14 cellular contexts compared by ENCODE assay signal in the genomic region with DNA sequence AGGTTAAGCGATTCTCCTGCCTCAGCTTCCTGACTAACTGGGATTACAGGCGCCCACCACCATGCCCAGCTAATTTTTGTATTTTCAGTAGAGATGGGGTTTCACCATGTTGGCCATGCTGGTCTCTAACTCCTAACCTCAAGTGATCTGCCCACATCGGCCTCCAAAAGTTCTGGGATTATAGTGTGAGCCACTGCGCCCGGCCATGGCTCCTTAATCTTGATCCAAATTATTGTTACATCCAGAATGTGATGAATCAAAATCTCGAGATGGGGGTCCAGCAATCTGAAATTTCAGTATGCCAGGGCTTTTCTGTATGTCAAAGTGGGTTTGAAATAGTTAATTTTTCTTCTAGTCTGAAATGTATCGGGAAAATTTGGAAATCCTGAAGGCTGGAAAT. TPM values are rescaled to one million over a fixed set of nuclear protein-coding genes. Genes with fewer than 3 reads are reported as not detected.
A peak's percentile ranks its signal among the peaks of the same experiment; 100 is the strongest.
DNase-seq lines count a peak whose midpoint lies in the region; ATAC-seq and TF ChIP-seq lines count a peak whose summit lies in the region.
"Had no signal": no experiment of that assay in that cellular context is flagged by ENCODE, and none has a peak within 500 bp of the region (broad histone marks: within the 10 kb centered on the region; RNA-seq: fewer than 3 reads in every experiment).

No MANE protein-coding gene starts in this region.

- H4K20me1 ChIP-seq in osteoblast (ENCODE audit: insufficient read depth, low read length) = peaks cover 18% of the 10 kb centered on the region

- no peak overlapping the region for H3K4me3 ChIP-seq in osteoblast (ENCODE audit: insufficient read depth, low read length)
- H3K4me3 ChIP-seq: esophagus muscularis mucosa, uterus had no signal

- H3K36me3 ChIP-seq in osteoblast (ENCODE audit: insufficient read depth, low read length) = peaks cover 45% of the 10 kb centered on the region
- H3K36me3 ChIP-seq: uterus had no signal

- CTCF ChIA-PET in Calu3 (lab: Charles Lee) = no interaction called here

- peaks cover 54% of the 10 kb centered on the region for H3K4me1 ChIP-seq in osteoblast (ENCODE audit: insufficient read depth, low read length)

- BruUV-seq in Calu3 (replicated peaks; lab: Mats Ljungman, UMichigan) = no TSS peak

- H3K9me3 ChIP-seq in osteoblast (ENCODE audit: low read depth, low read length) = no peaks in the 10 kb centered on the region
- H3K9me3 ChIP-seq: esophagus muscularis mucosa, uterus had no signal

- ATAC-seq in HG03097 (IDR thresholded peaks at IDR 0.05; ENCODE audit: low FRiP score, unreplicated experiment) = no peak
- ATAC-seq: Right ventricle myocardium inferior had no signal

- DNase-seq in Calu3 (no peak), osteoblast (ENCODE audit: insufficient read length, low spot score, missing footprints) (no peak), OCI-M2 (lab: John Stamatoyannopoulos, UW; ENCODE audit: unreplicated experiment) (no peak), AG20443 (ENCODE audit: low spot score) (no peak)
- DNase-seq in activated naive CD8-positive, alpha-beta T cell treated with anti-CD3 and anti-CD28 coated beads for 36 hours = no peak
- DNase-seq: GOT3; NCI-H187; NCI-H526 treated with DMSO at 0.1 percent for 48 hours; stimulated activated CD4-positive, alpha-beta T cell treated with anti-CD3 and anti-CD28 coated beads, Interleukin-4, amount 100 ng/mL, for 1 hour; uterus had no signal

- H3K36me3 Mint-ChIP-seq in Calu3 (ENCODE audit: insufficient read depth, unreplicated experiment) (peaks cover 93% of the 10 kb centered on the region), IgD-negative memory B cell (peaks cover 10% of the 10 kb centered on the region)
- H3K36me3 Mint-ChIP-seq in activated naive CD8-positive, alpha-beta T cell treated with anti-CD3 and anti-CD28 coated beads for 36 hours = peaks cover 88% of the 10 kb centered on the region

- intact Hi-C loops in Calu3 (cut with micrococcal nuclease; ENCODE audit: unreplicated experiment) = loop anchor here (5.0 kb wide), 2 partner anchors 36 to 81 kb away; no protein-coding TSS in a partner anchor

- no peaks in the 10 kb centered on the region for H3K27me3 Mint-ChIP-seq in Calu3 (ENCODE audit: unreplicated experiment)
- H3K27me3 Mint-ChIP-seq in IgD-negative memory B cell = no peaks in the 10 kb centered on the region
- no peaks in the 10 kb centered on the region for H3K27me3 Mint-ChIP-seq in activated naive CD8-positive, alpha-beta T cell treated with anti-CD3 and anti-CD28 coated beads for 36 hours

- no peak overlapping the region for H2AFZ ChIP-seq in osteoblast (ENCODE audit: low read length)

- H3K9me3 Mint-ChIP-seq in Calu3 (ENCODE audit: low read depth, unreplicated experiment) (no peaks in the 10 kb centered on the region), IgD-negative memory B cell (peaks cover 0 to 3% (median 0%) of the 10 kb centered on the region in 3 donors)
- no peaks in the 10 kb centered on the region for H3K9me3 Mint-ChIP-seq in activated naive CD8-positive, alpha-beta T cell treated with anti-CD3 and anti-CD28 coated beads for 36 hours

- TF ChIP-seq CTCF in Calu3 (IDR thresholded peaks at IDR 0.05; ENCODE audit: unreplicated experiment) = no peak
- no peak for TF ChIP-seq CTCF in osteoblast (IDR thresholded peaks at IDR 0.05; ENCODE audit: extremely low read depth, low read depth, low read length)

- no peak overlapping the region for H3K4me2 ChIP-seq in osteoblast (ENCODE audit: insufficient read depth, low read length)

- H3K27me3 ChIP-seq in osteoblast (ENCODE audit: insufficient read depth, low read length) = no peaks in the 10 kb centered on the region
- H3K27me3 ChIP-seq: esophagus muscularis mucosa, uterus had no signal

- H3K27ac Mint-ChIP-seq in Calu3 (ENCODE audit: unreplicated experiment) = peak overlapping the region; percentile 33
- peak overlapping the region; percentile 39 to 87 (median 73) for H3K27ac Mint-ChIP-seq in IgD-negative memory B cell
- H3K27ac Mint-ChIP-seq in activated naive CD8-positive, alpha-beta T cell treated with anti-CD3 and anti-CD28 coated beads for 36 hours = peak overlapping the region; percentile 98

- peak overlapping the region; percentile 1 for H3K27ac ChIP-seq in osteoblast (ENCODE audit: low read depth, low read length)
- H3K27ac ChIP-seq: uterus had no signal

- H3K4me1 Mint-ChIP-seq in Calu3 (ENCODE audit: low read depth, unreplicated experiment) (peaks cover 34% of the 10 kb centered on the region), IgD-negative memory B cell (peaks cover 34 to 51% (median 49%) of the 10 kb centered on the region in 3 donors)
- peaks cover 61% of the 10 kb centered on the region for H3K4me1 Mint-ChIP-seq in activated naive CD8-positive, alpha-beta T cell treated with anti-CD3 and anti-CD28 coated beads for 36 hours

- peaks cover 48% of the 10 kb centered on the region for H3K79me2 ChIP-seq in osteoblast (ENCODE audit: insufficient read depth, low read length)

- H3K4me3 Mint-ChIP-seq in Calu3 (ENCODE audit: low read depth, unreplicated experiment) = no peak overlapping the region
- H3K4me3 Mint-ChIP-seq in IgD-negative memory B cell = peak overlapping the region in 2 of 4 donors; percentile 43 to 91
- H3K4me3 Mint-ChIP-seq in activated naive CD8-positive, alpha-beta T cell treated with anti-CD3 and anti-CD28 coated beads for 36 hours = peak overlapping the region; percentile 96

RNA-seq across cellular contexts. Expression of a gene that starts 3.7 kb away (rescaled TPM):
- total RNA-seq in Calu3 (2022) (571 and 585 TPM in 2 replicates), osteoblast (710 and 869 TPM in 2 replicates)
- 4,311 TPM for polyA plus RNA-seq in IgD-negative memory B cell
- 1,000 to 10,000 TPM; 1,128 to 1,154 TPM for total RNA-seq in activated naive CD8-positive, alpha-beta T cell treated with anti-CD3 and anti-CD28 coated beads for 36 hours

RNA-seq across cellular contexts. Expression of a gene that starts 3.9 kb away (rescaled TPM):
- total RNA-seq in Calu3 (2022) (14.0 and 19.5 TPM in 2 replicates), osteoblast (9.0 and 10.9 TPM in 2 replicates)
- polyA plus RNA-seq in IgD-negative memory B cell = 0.75 TPM
- total RNA-seq in activated naive CD8-positive, alpha-beta T cell treated with anti-CD3 and anti-CD28 coated beads for 36 hours = 10 to 100 TPM; 22.2 to 23.0 TPM

Comparison
In these comparisons a context has a peak if more than half of its experiments do, and no peak if none do; other contexts are left out.
1. H3K27ac Mint-ChIP-seq: peak in every context shown above with its lines; median percentile 98 in activated naive CD8-positive, alpha-beta T cell treated with anti-CD3 and anti-CD28 coated beads for 36 hours; 73 in IgD-negative memory B cell; 33 in Calu3.